1 cellular context compared by ENCODE assay signal in genomic region chr14:100692859-100693558, GRCh38.
TF ChIP-seq lines count a peak whose summit lies in the region.

No MANE protein-coding gene starts in this region.

TF ChIP-seq in SK-N-SH, 30 proteins besides CTCF, POLR2A, EP300 and RAD21 (continued from another document):
- no peak for TF ChIP-seq ZBTB33 (IDR thresholded peaks at IDR 0.05; ENCODE audit: borderline replicate concordance, low read depth)
- TF ChIP-seq CHD2 (IDR thresholded peaks at IDR 0.05; ENCODE audit: low read length, partially characterized antibody) = no peak
- TF ChIP-seq NRF1 (IDR thresholded peaks at IDR 0.05; ENCODE audit: low read depth, low read length) = no peak
- TF ChIP-seq TAF1 (IDR thresholded peaks at IDR 0.05; ENCODE audit: borderline replicate concordance, low read depth, low read length) = no peak
- TF ChIP-seq USF1 (IDR thresholded peaks at IDR 0.05; ENCODE audit: borderline replicate concordance, low read depth) = no peak; the same call in 1 of the 2 replicates
- TF ChIP-seq USF2 (IDR thresholded peaks at IDR 0.05; ENCODE audit: borderline replicate concordance, low read depth, low read length) = no peak
